In genomic region chr1:54553781-54554313, GRCh38 we compare ENCODE assay signal across 1 cellular context.
TF ChIP-seq lines count a peak whose summit lies in the region.

No MANE protein-coding gene starts in this region.

TF ChIP-seq in K562, 482 proteins besides CTCF, POLR2A, EP300 and RAD21 (continued from another document):
- TF ChIP-seq NELFE (IDR thresholded peaks at IDR 0.05; ENCODE audit: insufficient read depth, insufficient read length): no peak
